Comparison of ENCODE assay signal across 2 cellular contexts in the genomic region with DNA sequence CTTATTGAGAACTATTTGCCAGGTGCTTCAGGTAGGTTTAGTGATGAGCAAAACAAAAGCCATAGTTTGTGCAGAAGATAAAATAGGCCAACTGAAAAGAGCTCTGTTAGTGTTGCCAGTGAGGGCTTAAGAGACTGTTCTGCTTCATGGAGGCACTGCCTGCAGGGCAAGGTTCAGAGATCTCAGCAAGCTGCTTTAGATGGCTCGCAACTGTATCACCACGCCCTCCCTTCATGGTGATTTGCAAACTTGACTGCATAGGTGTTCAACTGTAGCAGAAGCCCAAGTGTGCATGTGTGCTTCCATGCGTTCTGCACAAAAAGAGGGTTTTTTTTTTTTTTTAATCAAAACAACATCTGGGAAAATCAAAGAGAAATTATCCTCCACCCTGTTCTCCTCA.
TF ChIP-seq lines count a peak whose summit lies in the region.

No MANE protein-coding gene starts in this region.

TF ChIP-seq in IMR-90, 13 proteins besides CTCF, POLR2A, EP300 and RAD21:
- TF ChIP-seq, protein P1, sequence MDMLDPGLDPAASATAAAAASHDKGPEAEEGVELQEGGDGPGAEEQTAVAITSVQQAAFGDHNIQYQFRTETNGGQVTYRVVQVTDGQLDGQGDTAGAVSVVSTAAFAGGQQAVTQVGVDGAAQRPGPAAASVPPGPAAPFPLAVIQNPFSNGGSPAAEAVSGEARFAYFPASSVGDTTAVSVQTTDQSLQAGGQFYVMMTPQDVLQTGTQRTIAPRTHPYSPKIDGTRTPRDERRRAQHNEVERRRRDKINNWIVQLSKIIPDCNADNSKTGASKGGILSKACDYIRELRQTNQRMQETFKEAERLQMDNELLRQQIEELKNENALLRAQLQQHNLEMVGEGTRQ (IDR thresholded peaks at IDR 0.05; ENCODE audit: low read depth, low read length), result no peak
- no peak for TF ChIP-seq CEBPB (IDR thresholded peaks at IDR 0.05; ENCODE audit: low read depth, low read length)
- no peak for TF ChIP-seq FOS (IDR thresholded peaks at IDR 0.05; ENCODE audit: low read depth, low read length)
- TF ChIP-seq BHLHE40 (IDR thresholded peaks at IDR 0.05; ENCODE audit: low read depth, low read length), result no peak
- TF ChIP-seq, protein P2, sequence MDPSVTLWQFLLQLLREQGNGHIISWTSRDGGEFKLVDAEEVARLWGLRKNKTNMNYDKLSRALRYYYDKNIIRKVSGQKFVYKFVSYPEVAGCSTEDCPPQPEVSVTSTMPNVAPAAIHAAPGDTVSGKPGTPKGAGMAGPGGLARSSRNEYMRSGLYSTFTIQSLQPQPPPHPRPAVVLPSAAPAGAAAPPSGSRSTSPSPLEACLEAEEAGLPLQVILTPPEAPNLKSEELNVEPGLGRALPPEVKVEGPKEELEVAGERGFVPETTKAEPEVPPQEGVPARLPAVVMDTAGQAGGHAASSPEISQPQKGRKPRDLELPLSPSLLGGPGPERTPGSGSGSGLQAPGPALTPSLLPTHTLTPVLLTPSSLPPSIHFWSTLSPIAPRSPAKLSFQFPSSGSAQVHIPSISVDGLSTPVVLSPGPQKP (IDR thresholded peaks at IDR 0.05; ENCODE audit: borderline replicate concordance, low read depth, low read length), result no peak
- no peak for TF ChIP-seq RCOR1 (IDR thresholded peaks at IDR 0.05; ENCODE audit: insufficient replicate concordance, low read length)
- TF ChIP-seq SMC3 (IDR thresholded peaks at IDR 0.05; ENCODE audit: low read depth, low read length), result no peak
- no peak for TF ChIP-seq MAZ (IDR thresholded peaks at IDR 0.05; ENCODE audit: borderline replicate concordance, low read depth, low read length)
- TF ChIP-seq MAFK (IDR thresholded peaks at IDR 0.05; ENCODE audit: low read depth, low read length), result no peak
- no peak for TF ChIP-seq RFX5 (IDR thresholded peaks at IDR 0.05; ENCODE audit: low read depth, low read length)
- TF ChIP-seq NFE2L2 (IDR thresholded peaks at IDR 0.05; ENCODE audit: low read depth, low read length), result no peak
- no peak for TF ChIP-seq CHD1 (IDR thresholded peaks at IDR 0.05; ENCODE audit: low read depth, low read length)
- no peak for TF ChIP-seq MXI1 (IDR thresholded peaks at IDR 0.05; ENCODE audit: borderline replicate concordance, low read depth, low read length)

TF ChIP-seq in HepG2, 621 proteins besides CTCF, POLR2A, EP300 and RAD21 (continued from another document):
- TF ChIP-seq DPF2 (CRISPR knock-in tag; IDR thresholded peaks at IDR 0.05; ENCODE audit: borderline replicate concordance, low read depth) (no peak), RNF2 (conservative IDR thresholded peaks at IDR 0.05; ENCODE audit: low read depth) (no peak), SP140L (CRISPR knock-in tag; IDR thresholded peaks at IDR 0.05; ENCODE audit: borderline replicate concordance) (no peak)
- TF ChIP-seq, protein P3, sequence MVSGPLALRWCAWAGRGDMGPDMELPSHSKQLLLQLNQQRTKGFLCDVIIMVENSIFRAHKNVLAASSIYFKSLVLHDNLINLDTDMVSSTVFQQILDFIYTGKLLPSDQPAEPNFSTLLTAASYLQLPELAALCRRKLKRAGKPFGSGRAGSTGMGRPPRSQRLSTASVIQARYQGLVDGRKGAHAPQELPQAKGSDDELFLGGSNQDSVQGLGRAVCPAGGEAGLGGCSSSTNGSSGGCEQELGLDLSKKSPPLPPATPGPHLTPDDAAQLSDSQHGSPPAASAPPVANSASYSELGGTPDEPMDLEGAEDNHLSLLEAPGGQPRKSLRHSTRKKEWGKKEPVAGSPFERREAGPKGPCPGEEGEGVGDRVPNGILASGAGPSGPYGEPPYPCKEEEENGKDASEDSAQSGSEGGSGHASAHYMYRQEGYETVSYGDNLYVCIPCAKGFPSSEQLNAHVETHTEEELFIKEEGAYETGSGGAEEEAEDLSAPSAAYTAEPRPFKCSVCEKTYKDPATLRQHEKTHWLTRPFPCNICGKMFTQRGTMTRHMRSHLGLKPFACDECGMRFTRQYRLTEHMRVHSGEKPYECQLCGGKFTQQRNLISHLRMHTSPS (CRISPR knock-in tag; IDR thresholded peaks at IDR 0.05; ENCODE audit: low read depth), result no peak
- TF ChIP-seq, protein P4, sequence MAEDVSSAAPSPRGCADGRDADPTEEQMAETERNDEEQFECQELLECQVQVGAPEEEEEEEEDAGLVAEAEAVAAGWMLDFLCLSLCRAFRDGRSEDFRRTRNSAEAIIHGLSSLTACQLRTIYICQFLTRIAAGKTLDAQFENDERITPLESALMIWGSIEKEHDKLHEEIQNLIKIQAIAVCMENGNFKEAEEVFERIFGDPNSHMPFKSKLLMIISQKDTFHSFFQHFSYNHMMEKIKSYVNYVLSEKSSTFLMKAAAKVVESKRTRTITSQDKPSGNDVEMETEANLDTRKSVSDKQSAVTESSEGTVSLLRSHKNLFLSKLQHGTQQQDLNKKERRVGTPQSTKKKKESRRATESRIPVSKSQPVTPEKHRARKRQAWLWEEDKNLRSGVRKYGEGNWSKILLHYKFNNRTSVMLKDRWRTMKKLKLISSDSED (CRISPR knock-in tag; IDR thresholded peaks at IDR 0.05), result no peak
- TF ChIP-seq, protein P5, sequence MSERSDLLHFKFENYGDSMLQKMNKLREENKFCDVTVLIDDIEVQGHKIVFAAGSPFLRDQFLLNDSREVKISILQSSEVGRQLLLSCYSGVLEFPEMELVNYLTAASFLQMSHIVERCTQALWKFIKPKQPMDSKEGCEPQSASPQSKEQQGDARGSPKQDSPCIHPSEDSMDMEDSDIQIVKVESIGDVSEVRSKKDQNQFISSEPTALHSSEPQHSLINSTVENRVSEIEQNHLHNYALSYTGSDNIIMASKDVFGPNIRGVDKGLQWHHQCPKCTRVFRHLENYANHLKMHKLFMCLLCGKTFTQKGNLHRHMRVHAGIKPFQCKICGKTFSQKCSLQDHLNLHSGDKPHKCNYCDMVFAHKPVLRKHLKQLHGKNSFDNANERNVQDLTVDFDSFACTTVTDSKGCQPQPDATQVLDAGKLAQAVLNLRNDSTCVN (CRISPR knock-in tag; IDR thresholded peaks at IDR 0.05; ENCODE audit: borderline replicate concordance), result no peak
- TF ChIP-seq, protein P6, sequence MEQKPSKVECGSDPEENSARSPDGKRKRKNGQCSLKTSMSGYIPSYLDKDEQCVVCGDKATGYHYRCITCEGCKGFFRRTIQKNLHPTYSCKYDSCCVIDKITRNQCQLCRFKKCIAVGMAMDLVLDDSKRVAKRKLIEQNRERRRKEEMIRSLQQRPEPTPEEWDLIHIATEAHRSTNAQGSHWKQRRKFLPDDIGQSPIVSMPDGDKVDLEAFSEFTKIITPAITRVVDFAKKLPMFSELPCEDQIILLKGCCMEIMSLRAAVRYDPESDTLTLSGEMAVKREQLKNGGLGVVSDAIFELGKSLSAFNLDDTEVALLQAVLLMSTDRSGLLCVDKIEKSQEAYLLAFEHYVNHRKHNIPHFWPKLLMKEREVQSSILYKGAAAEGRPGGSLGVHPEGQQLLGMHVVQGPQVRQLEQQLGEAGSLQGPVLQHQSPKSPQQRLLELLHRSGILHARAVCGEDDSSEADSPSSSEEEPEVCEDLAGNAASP (CRISPR knock-in tag; IDR thresholded peaks at IDR 0.05; ENCODE audit: borderline replicate concordance), result no peak
